ENCODE assay signal across 9 cellular contexts in genomic region chrX:19747672-19748610, GRCh38.
DNase-seq lines count a peak whose midpoint lies in the region; ATAC-seq and TF ChIP-seq lines count a peak whose summit lies in the region.
"Had no signal": no experiment of that assay in that cellular context is flagged by ENCODE, and none has a peak within 500 bp of the region (broad histone marks: within the 10 kb centered on the region; RNA-seq: fewer than 3 reads in every experiment).

No MANE protein-coding gene starts in this region.

- peaks cover 15% of the 10 kb centered on the region for H3K36me3 ChIP-seq in CD4-positive, CD25-positive, alpha-beta regulatory T cell (ENCODE audit: control insufficient read depth, insufficient read depth, low read length)
- H3K36me3 ChIP-seq in HEK293 (ENCODE audit: control insufficient read depth in 2 of 2, insufficient read depth in 1 of 2, low read length in 2 of 2) (no peaks in the 10 kb centered on the region), SU-DHL-6 (ENCODE audit: low read length) (peaks cover 4% of the 10 kb centered on the region; the same call in 1 of the 2 replicates)
- H3K36me3 ChIP-seq: pancreas had no signal

- peak overlapping the region; percentile 64 for H3K4me3 ChIP-seq in CD4-positive, CD25-positive, alpha-beta regulatory T cell (ENCODE audit: low read depth, low read length)
- H3K4me3 ChIP-seq in HEK293 (ENCODE audit: low read depth, low read length) (no peak overlapping the region), SU-DHL-6 (ENCODE audit: insufficient read depth, low read length, poor library complexity, severe bottlenecking) (no peak overlapping the region)
- H3K4me3 ChIP-seq: pancreas had no signal

- H4K20me1 ChIP-seq in SU-DHL-6 (ENCODE audit: low read depth, low read length): no peaks in the 10 kb centered on the region

- H3K9me2 ChIP-seq in SU-DHL-6 (replicated peaks; ENCODE audit: insufficient read depth, low read length): no peaks in the 10 kb centered on the region

- no peaks in the 10 kb centered on the region for H3K27me3 ChIP-seq in CD4-positive, CD25-positive, alpha-beta regulatory T cell (ENCODE audit: control insufficient read depth, insufficient read depth, low read length)
- no peaks in the 10 kb centered on the region for H3K27me3 ChIP-seq in SU-DHL-6 (ENCODE audit: low read length)

- peak overlapping the region; percentile 71 for H3K9ac ChIP-seq in SU-DHL-6 (ENCODE audit: low read length)

- CTCF ChIA-PET in HEK293 (lab: Yijun Ruan, JAX): interaction anchor here (0.5 to 1.1 kb wide), 2 partner anchors 11 to 361 kb away, joined by 3 read pairs; no protein-coding TSS in a partner anchor

- ATAC-seq in CD4-positive, CD25-positive, alpha-beta regulatory T cell (ENCODE audit: low read depth in 2 of 2): peak; percentile 86 to 87
- peak; percentile 70 to 76 for ATAC-seq in activated naive CD4-positive, alpha-beta T cell treated with anti-CD3 and anti-CD28 coated beads, Interleukin-2, amount 50 U/mL, for 72 hours

- H3F3A ChIP-seq in SU-DHL-6 (ENCODE audit: insufficient read depth): peaks cover 72% of the 10 kb centered on the region

- H3K79me2 ChIP-seq in SU-DHL-6 (ENCODE audit: insufficient read depth, low read length): peaks cover 67% of the 10 kb centered on the region

- peak overlapping the region; percentile 88 for H3K27ac ChIP-seq in CD4-positive, CD25-positive, alpha-beta regulatory T cell (ENCODE audit: insufficient read depth, low read length, poor library complexity, severe bottlenecking)
- no peak overlapping the region for H3K27ac ChIP-seq in HEK293 (ENCODE audit: extremely low read depth, low read depth, low read length)
- peak overlapping the region; percentile 100 for H3K27ac ChIP-seq in SU-DHL-6 (ENCODE audit: low read depth, low read length)
- H3K27ac ChIP-seq: pancreas had no signal

- peaks cover 0 to 2% (median 0%) of the 10 kb centered on the region in 7 donors for H3K9me3 Mint-ChIP-seq in CD4-positive, CD25-positive, alpha-beta regulatory T cell
- H3K9me3 Mint-ChIP-seq in activated naive CD4-positive, alpha-beta T cell treated with anti-CD3 and anti-CD28 coated beads, Interleukin-2, amount 50 U/mL, for 72 hours: no peaks in the 10 kb centered on the region

- peak overlapping the region; percentile 91 to 97 (median 93) for H3K27ac Mint-ChIP-seq in CD4-positive, CD25-positive, alpha-beta regulatory T cell
- peak overlapping the region; percentile 95 to 96 for H3K27ac Mint-ChIP-seq in activated naive CD4-positive, alpha-beta T cell treated with anti-CD3 and anti-CD28 coated beads, Interleukin-2, amount 50 U/mL, for 72 hours

- H2AFZ ChIP-seq in SU-DHL-6 (ENCODE audit: low read depth, low read length, severe bottlenecking): no peak overlapping the region

- DNase-seq in CD4-positive, CD25-positive, alpha-beta regulatory T cell: peak; percentile 57 to 93 (median 84)
- peak; percentile 52 to 62 for DNase-seq in activated naive CD4-positive, alpha-beta T cell treated with anti-CD3 and anti-CD28 coated beads, Interleukin-2, amount 50 U/mL, for 72 hours (ENCODE audit: low spot score in 2 of 2)
- peak in 2 of 3 experiments; percentile 18 to 36 for DNase-seq in stimulated activated CD4-positive, alpha-beta T cell treated with anti-CD3 and anti-CD28 coated beads, TNF-alpha, amount 100 ng/mL, for 4 hours (ENCODE audit: low read depth in 3 of 3)
- no peak for DNase-seq in glomerular visceral epithelial cell (ENCODE audit: extremely low spot score)
- DNase-seq in GM03348 (ENCODE audit: low spot score): no peak
- no peak for DNase-seq in superior temporal gyrus (ENCODE audit: extremely low spot score)
- DNase-seq: pancreas had no signal

- no peaks in the 10 kb centered on the region for H3K9me3 ChIP-seq in CD4-positive, CD25-positive, alpha-beta regulatory T cell (ENCODE audit: control insufficient read depth in 2 of 2, low read length in 2 of 2)
- H3K9me3 ChIP-seq in HEK293 (ENCODE audit: control insufficient read depth, insufficient read depth, low read depth, low read length) (no peaks in the 10 kb centered on the region), SU-DHL-6 (ENCODE audit: insufficient read depth, low read length) (0 out of 2 replicates have a peak, but pooled peaks cover 3% of the 10 kb centered on the region)
- H3K9me3 ChIP-seq: pancreas had no signal

- H3K27me3 Mint-ChIP-seq in CD4-positive, CD25-positive, alpha-beta regulatory T cell: no peaks in the 10 kb centered on the region

- peaks cover 93% of the 10 kb centered on the region for H3K4me1 ChIP-seq in CD4-positive, CD25-positive, alpha-beta regulatory T cell (ENCODE audit: control insufficient read depth, insufficient read depth, low read length, poor library complexity, severe bottlenecking)
- no peaks in the 10 kb centered on the region for H3K4me1 ChIP-seq in HEK293 (ENCODE audit: control insufficient read depth, insufficient read depth, low read length)
- H3K4me1 ChIP-seq: pancreas had no signal

- POLR2A ChIA-PET in HEK293 (lab: Yijun Ruan, JAX): no interaction called here

- peaks cover 3% of the 10 kb centered on the region for H3K36me3 Mint-ChIP-seq in CD4-positive, CD25-positive, alpha-beta regulatory T cell
- peaks cover 3 to 25% of the 10 kb centered on the region in 2 donors for H3K36me3 Mint-ChIP-seq in activated naive CD4-positive, alpha-beta T cell treated with anti-CD3 and anti-CD28 coated beads, Interleukin-2, amount 50 U/mL, for 72 hours

- H3K4me2 ChIP-seq in SU-DHL-6 (ENCODE audit: low read depth, low read length, poor library complexity, severe bottlenecking): peak overlapping the region; percentile 98

- TF ChIP-seq CTCF in HEK293 (tag by site-specific recombination; IDR thresholded peaks at IDR 0.05) (no peak), SU-DHL-6 (IDR thresholded peaks at IDR 0.05; ENCODE audit: insufficient read depth, low read length, poor library complexity, severe bottlenecking) (no peak)

- H3K4me3 Mint-ChIP-seq in CD4-positive, CD25-positive, alpha-beta regulatory T cell: peak overlapping the region; percentile 65 to 89 (median 76)

- H3K4me1 Mint-ChIP-seq in CD4-positive, CD25-positive, alpha-beta regulatory T cell: peaks cover 20 to 96% (median 56%) of the 10 kb centered on the region in 4 donors

TF ChIP-seq in HEK293, 187 proteins besides CTCF, POLR2A, EP300 and RAD21:
- TF ChIP-seq ZNF10 (tag by site-specific recombination; IDR thresholded peaks at IDR 0.05) (peak; percentile 61), ZNF76 (tag by site-specific recombination; IDR thresholded peaks at IDR 0.05; ENCODE audit: borderline replicate concordance, low read depth) (no peak), PATZ1 (tag by site-specific recombination; IDR thresholded peaks at IDR 0.05) (no peak)

Comparison
In these comparisons a context has a peak if more than half of its experiments do, and no peak if none do; other contexts are left out.
1. DNase-seq: peak in CD4-positive, CD25-positive, alpha-beta regulatory T cell (3 of 3), activated naive CD4-positive, alpha-beta T cell treated with anti-CD3 and anti-CD28 coated beads, Interleukin-2, amount 50 U/mL, for 72 hours (2 of 2) and stimulated activated CD4-positive, alpha-beta T cell treated with anti-CD3 and anti-CD28 coated beads, TNF-alpha, amount 100 ng/mL, for 4 hours (2 of 3); none in glomerular visceral epithelial cell (single experiment), GM03348 (single experiment) and superior temporal gyrus (single experiment).